In genomic region chr10:110502072-110502845, GRCh38 we compare ENCODE assay signal across 9 cellular contexts. TPM values are rescaled to one million over a fixed set of nuclear protein-coding genes. Genes with fewer than 3 reads are reported as not detected.
DNase-seq lines count a peak whose midpoint lies in the region; ATAC-seq and TF ChIP-seq lines count a peak whose summit lies in the region.
"Had no signal": no experiment of that assay in that cellular context is flagged by ENCODE, and none has a peak within 500 bp of the region (broad histone marks: within the 10 kb centered on the region; RNA-seq: fewer than 3 reads in every experiment).

No MANE protein-coding gene starts in this region.

- H3K4me1 ChIP-seq in gastroesophageal sphincter (peaks cover 7 to 76% (median 41%) of the 10 kb centered on the region in 3 donors), transverse colon (peaks cover 39 to 70% (median 56%) of the 10 kb centered on the region in 4 donors)

- H3K4me3 Mint-ChIP-seq in activated naive CD4-positive, alpha-beta T cell treated with anti-CD3 and anti-CD28 coated beads, Interleukin-2, amount 50 U/mL, for 24 hours: peak overlapping the region; percentile 91

- H3K27ac Mint-ChIP-seq in activated naive CD4-positive, alpha-beta T cell treated with anti-CD3 and anti-CD28 coated beads, Interleukin-2, amount 50 U/mL, for 24 hours: peak overlapping the region; percentile 99

- H3K36me3 ChIP-seq in gastroesophageal sphincter (peaks cover 0 to 6% of the 10 kb centered on the region in 2 donors), transverse colon (no peaks in the 10 kb centered on the region)

- TF ChIP-seq POLR2A in gastroesophageal sphincter (IDR thresholded peaks at IDR 0.05) (no peak), transverse colon (IDR thresholded peaks at IDR 0.05) (no peak)

- no peak for DNase-seq in activated naive CD4-positive, alpha-beta T cell (lab: John Stamatoyannopoulos, UW)
- DNase-seq in transverse colon (no peak), GDM1 (lab: John Stamatoyannopoulos, UW) (no peak), hippocampal formation (lab: John Stamatoyannopoulos, UW) (no peak)
- DNase-seq: NCI-H748 treated with DMSO at 0.1 percent for 48 hours had no signal

- TF ChIP-seq EP300 in gastroesophageal sphincter (IDR thresholded peaks at IDR 0.05) (no peak), transverse colon (IDR thresholded peaks at IDR 0.05; ENCODE audit: low read depth) (no peak)

- 60 to 63% methylated on average over 3 to 6 of the region's 6 CpGs for WGBS in gastroesophageal sphincter (ENCODE audit: low coverage in 1 of 2), 2 donors
- WGBS in transverse colon (ENCODE audit: low coverage in 1 of 2), 2 donors: 42 to 45% methylated on average over 5 to 6 of the region's 6 CpGs

- H3K9me3 ChIP-seq in gastroesophageal sphincter: no peaks in the 10 kb centered on the region
- no peaks in the 10 kb centered on the region for H3K9me3 ChIP-seq in transverse colon

- no peaks in the 10 kb centered on the region for H3K27me3 ChIP-seq in gastroesophageal sphincter
- peaks cover 27% of the 10 kb centered on the region for H3K27me3 ChIP-seq in transverse colon

- H3K4me3 ChIP-seq in WI38 (ENCODE audit: low read depth, low read length): peak overlapping the region; percentile 81
- H3K4me3 ChIP-seq in gastroesophageal sphincter: no peak overlapping the region
- H3K4me3 ChIP-seq in transverse colon: no peak overlapping the region

- intact Hi-C loops in transverse colon (cut with DNase I; ENCODE audit: low total_unique reads): no loop called here

- peaks cover 46% of the 10 kb centered on the region for H3K36me3 Mint-ChIP-seq in activated naive CD4-positive, alpha-beta T cell treated with anti-CD3 and anti-CD28 coated beads, Interleukin-2, amount 50 U/mL, for 24 hours

- no peaks in the 10 kb centered on the region for H3K9me3 Mint-ChIP-seq in activated naive CD4-positive, alpha-beta T cell treated with anti-CD3 and anti-CD28 coated beads, Interleukin-2, amount 50 U/mL, for 24 hours

- in situ Hi-C loops in transverse colon (cut with MboI; ENCODE audit: low pct_ligation_motif_present in 1 of 4, low pct_unique_long_range_greater_than_20kb in 1 of 4, low sequenced_read_pairs in 3 of 4): loop anchor here in 1 of 4 donors (10.0 kb wide), 1 partner anchor 147 kb away; no protein-coding TSS in a partner anchor

- H3K27me3 Mint-ChIP-seq in activated naive CD4-positive, alpha-beta T cell treated with anti-CD3 and anti-CD28 coated beads, Interleukin-2, amount 50 U/mL, for 24 hours: no peaks in the 10 kb centered on the region

- peaks cover 83% of the 10 kb centered on the region for H3K4me1 Mint-ChIP-seq in activated naive CD4-positive, alpha-beta T cell treated with anti-CD3 and anti-CD28 coated beads, Interleukin-2, amount 50 U/mL, for 24 hours

- TF ChIP-seq CTCF in WI38 (IDR thresholded peaks at IDR 0.05; ENCODE audit: low read depth, low read length): no peak
- no peak for TF ChIP-seq CTCF in gastroesophageal sphincter (IDR thresholded peaks at IDR 0.05)
- no peak for TF ChIP-seq CTCF in transverse colon (IDR thresholded peaks at IDR 0.05)

- H3K27ac ChIP-seq in gastroesophageal sphincter (peak overlapping the region in 3 of 4 donors; percentile 72 to 91 (median 86)), transverse colon (peak overlapping the region; percentile 88 to 94 (median 91))

- no peak for ATAC-seq in gastroesophageal sphincter
- no peak for ATAC-seq in GM21529 (IDR thresholded peaks at IDR 0.05; ENCODE audit: unreplicated experiment)

RNA-seq across cellular contexts. Expression of gene DUSP5, which starts 4.6 kb away (rescaled TPM):
- total RNA-seq in gastroesophageal sphincter (1 to 10 TPM; 2.5 to 9.8 (median 3.5) TPM), transverse colon (10 to 100 TPM in 1 of 4 donors, 1 to 10 TPM in 3; 6.2 to 16.0 (median 6.6) TPM)
